8 cellular contexts compared by ENCODE assay signal in the genomic region with DNA sequence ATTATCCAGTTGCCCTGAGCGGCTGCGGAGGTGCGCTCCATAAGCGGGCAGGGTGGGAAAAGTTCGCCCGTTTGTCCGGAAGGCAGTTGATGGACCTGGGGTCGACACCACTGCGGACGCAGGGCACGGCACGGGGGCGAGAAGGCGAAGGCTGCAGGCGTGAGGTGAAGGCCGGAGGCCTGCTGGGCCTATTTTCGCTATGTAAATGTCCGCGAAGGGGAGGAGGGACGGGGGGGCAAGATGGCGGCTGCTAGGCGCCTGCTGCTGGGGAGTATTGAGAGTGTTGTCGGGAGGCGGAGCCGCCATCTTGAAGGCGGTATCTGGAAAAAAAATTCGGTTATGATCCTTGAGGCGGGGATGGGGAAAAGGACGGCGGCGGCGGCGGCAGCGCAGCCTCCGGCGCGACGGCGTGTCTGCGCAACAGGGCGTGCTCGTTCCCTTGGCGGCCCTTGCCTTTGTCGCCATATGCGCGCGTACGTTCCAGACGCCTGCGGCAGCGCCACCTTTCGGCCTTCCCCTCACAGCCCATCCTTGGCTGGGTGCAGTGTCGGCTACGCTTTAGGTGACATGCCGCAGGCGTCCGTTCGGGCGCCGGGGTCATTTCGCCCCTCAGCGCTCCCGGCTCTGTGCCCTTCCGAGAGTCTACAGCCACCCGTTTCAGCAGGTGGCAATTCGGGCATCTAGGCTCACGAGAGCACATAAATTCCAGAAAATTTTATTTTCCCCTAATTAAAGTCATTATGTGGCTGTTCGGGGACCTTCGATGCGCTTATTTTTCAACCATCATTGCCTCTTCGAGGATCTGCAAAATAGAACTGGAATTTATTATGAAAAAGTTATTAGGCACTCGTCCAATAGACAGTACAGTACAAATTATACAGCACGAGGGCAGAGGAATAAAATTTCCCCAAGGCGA. TPM values are rescaled to one million over a fixed set of nuclear protein-coding genes. Genes with fewer than 3 reads are reported as not detected.
DNase-seq lines count a peak whose midpoint lies in the region; ATAC-seq and TF ChIP-seq lines count a peak whose summit lies in the region.

No MANE protein-coding gene starts in this region.

- TF ChIP-seq CTCF in DND-41 (IDR thresholded peaks at IDR 0.05; ENCODE audit: borderline replicate concordance, extremely low read depth, low read length, poor library complexity, severe bottlenecking): peak; percentile 85

- H3K9me3 ChIP-seq in DND-41 (ENCODE audit: insufficient read depth, low read length, severe bottlenecking): no peaks in the 10 kb centered on the region

- DNase-seq in DND-41: peak; percentile 90
- DNase-seq in effector memory CD8-positive, alpha-beta T cell: peak; percentile 78 to 92 (median 79)
- DNase-seq in nucleus accumbens (lab: John Stamatoyannopoulos, UW): peak in 31 of 56 donors; percentile 1 to 95 (median 79)
- no peak for DNase-seq in AG08395 (ENCODE audit: low spot score)
- no peak for DNase-seq in mesenteric fat pad (ENCODE audit: low spot score)
- no peak for DNase-seq in UCSD-AML1 (lab: John Stamatoyannopoulos, UW; ENCODE audit: unreplicated experiment)

- H2AFZ ChIP-seq in DND-41 (ENCODE audit: low read depth, low read length): peak overlapping the region; percentile 81

- no peaks in the 10 kb centered on the region for H3K9me3 Mint-ChIP-seq in T-helper 1 cell treated with Interleukin-12 subunit alpha and Interleukin-12 subunit beta and Interleukin-4 antibody, amounts not matched to agents 30 μg/mL and 1 μg/mL, for 36 hours
- no peaks in the 10 kb centered on the region for H3K9me3 Mint-ChIP-seq in effector memory CD8-positive, alpha-beta T cell

- ATAC-seq in DND-41 (ENCODE audit: insufficient read depth, low read depth): peak; percentile 85
- peak; percentile 40 for ATAC-seq in HG03060 (IDR thresholded peaks at IDR 0.05; ENCODE audit: low read depth, unreplicated experiment)
- ATAC-seq in effector memory CD8-positive, alpha-beta T cell (replicated peaks): peak; percentile 74

- H3K27me3 ChIP-seq in DND-41 (ENCODE audit: insufficient read depth, low read length, poor library complexity): no peaks in the 10 kb centered on the region

- no peaks in the 10 kb centered on the region for H4K20me1 ChIP-seq in DND-41 (ENCODE audit: insufficient read depth, low read length)

- no peaks in the 10 kb centered on the region for H3K27me3 Mint-ChIP-seq in T-helper 1 cell treated with Interleukin-12 subunit alpha and Interleukin-12 subunit beta and Interleukin-4 antibody, amounts not matched to agents 30 μg/mL and 1 μg/mL, for 36 hours (ENCODE audit: low read depth)
- H3K27me3 Mint-ChIP-seq in effector memory CD8-positive, alpha-beta T cell: no peaks in the 10 kb centered on the region

- H3K4me1 ChIP-seq in DND-41 (ENCODE audit: insufficient read depth, low read length): peaks cover 31% of the 10 kb centered on the region

- H3K79me2 ChIP-seq in DND-41 (ENCODE audit: insufficient read depth, low read length): peaks cover 70% of the 10 kb centered on the region

- H3K36me3 Mint-ChIP-seq in T-helper 1 cell treated with Interleukin-12 subunit alpha and Interleukin-12 subunit beta and Interleukin-4 antibody, amounts not matched to agents 30 μg/mL and 1 μg/mL, for 36 hours (ENCODE audit: low read depth): peaks cover 10% of the 10 kb centered on the region
- H3K36me3 Mint-ChIP-seq in effector memory CD8-positive, alpha-beta T cell (ENCODE audit: insufficient read depth): peaks cover 26% of the 10 kb centered on the region

- H3K27ac ChIP-seq in DND-41 (ENCODE audit: low read length): peak overlapping the region; percentile 100

- H3K4me3 ChIP-seq in DND-41 (ENCODE audit: low read depth in 1 of 2, low read length in 2 of 2): peak overlapping the region; percentile 83 to 91

- peak overlapping the region; percentile 82 for H3K4me2 ChIP-seq in DND-41 (ENCODE audit: insufficient read depth, low read length)

- peak overlapping the region; percentile 100 for H3K9ac ChIP-seq in DND-41 (ENCODE audit: low read depth, low read length)

- peaks cover 17% of the 10 kb centered on the region for H3K4me1 Mint-ChIP-seq in T-helper 1 cell treated with Interleukin-12 subunit alpha and Interleukin-12 subunit beta and Interleukin-4 antibody, amounts not matched to agents 30 μg/mL and 1 μg/mL, for 36 hours (ENCODE audit: low read depth)
- H3K4me1 Mint-ChIP-seq in effector memory CD8-positive, alpha-beta T cell (ENCODE audit: low read depth in 2 of 2): peaks cover 13 to 27% of the 10 kb centered on the region in 2 donors

- peak overlapping the region; percentile 80 for H3K4me3 Mint-ChIP-seq in T-helper 1 cell treated with Interleukin-12 subunit alpha and Interleukin-12 subunit beta and Interleukin-4 antibody, amounts not matched to agents 30 μg/mL and 1 μg/mL, for 36 hours
- H3K4me3 Mint-ChIP-seq in effector memory CD8-positive, alpha-beta T cell: peak overlapping the region; percentile 76 to 77

- H3K36me3 ChIP-seq in DND-41 (ENCODE audit: insufficient read depth, low read length): no peaks in the 10 kb centered on the region; the same call in 1 of the 2 replicates

- peak overlapping the region; percentile 90 for H3K27ac Mint-ChIP-seq in T-helper 1 cell treated with Interleukin-12 subunit alpha and Interleukin-12 subunit beta and Interleukin-4 antibody, amounts not matched to agents 30 μg/mL and 1 μg/mL, for 36 hours
- peak overlapping the region; percentile 98 to 99 for H3K27ac Mint-ChIP-seq in effector memory CD8-positive, alpha-beta T cell

RNA-seq across cellular contexts. Expression of a gene that starts 0.7 kb away (rescaled TPM):
- total RNA-seq in mesenteric fat pad: not detected

Comparison
In these comparisons a context has a peak if more than half of its experiments do, and no peak if none do; other contexts are left out.
1. DNase-seq: peak in DND-41 (single experiment), effector memory CD8-positive, alpha-beta T cell (3 of 3) and nucleus accumbens (31 of 56); none in AG08395 (single experiment), mesenteric fat pad (single experiment) and UCSD-AML1 (single experiment).
2. Peak in every context shown above with its lines, with median percentiles within 50 percentile points of each other: ATAC-seq.